In genomic region chr10:2208106-2208505, GRCh38 we compare ENCODE assay signal across 23 cellular contexts.
"Had no signal": no experiment of that assay in that cellular context is flagged by ENCODE, and none has a peak within 500 bp of the region (broad histone marks: within the 10 kb centered on the region; RNA-seq: fewer than 3 reads in every experiment).

No MANE protein-coding gene starts in this region.

- H3K27me3 ChIP-seq: adrenal gland had no signal

- H3K9me3 ChIP-seq: adrenal gland, SJSA1, SK-N-SH had no signal

- H3K36me3 ChIP-seq: adrenal gland, SJSA1 had no signal

- H3K27ac ChIP-seq: adrenal gland, SJSA1 had no signal

- DNase-seq: activated CD4-positive, alpha-beta T cell treated with anti-CD3 and anti-CD28 coated beads, Interleukin-2, amount 10 ng/mL, durations not matched to agents 7 days and 5 days; activated CD4-positive, alpha-beta T cell treated with anti-CD3 and anti-CD28 coated beads, Interleukin-2, amount 50 U/mL, for 48 hours; activated CD8-positive, alpha-beta T cell treated with anti-CD3 and anti-CD28 coated beads, Interleukin-2, amount 10 ng/mL, durations not matched to agents 7 days and 5 days; activated gamma-delta T cell treated with Interleukin-2 at 50 U/mL for 16 hours; activated naive CD4-positive, alpha-beta T cell treated with anti-CD3 and anti-CD28 coated beads for 36 hours; activated T-cell treated with anti-CD3 and anti-CD28 coated beads, Interleukin-2, amount 50 U/mL, for 24 hours; adrenal gland; Kasumi-1; KG1; NCI-H1092 treated with DMSO at 0.1 percent for 48 hours; NCI-H1417; NCI-H146; NCI-H187; NCI-H2029 treated with DMSO at 0.1 percent for 48 hours; NCI-H2107; NCI-H2171; NCI-H510A; NCI-H526; NCI-H748 treated with DMSO at 0.1 percent for 48 hours; SHP77 treated with DMSO at 0.1 percent for 48 hours; SK-N-SH had no signal

- H3K4me1 ChIP-seq: adrenal gland, SJSA1 had no signal

- H3K4me3 ChIP-seq: adrenal gland, SJSA1 had no signal

- FAIRE-seq: TTC549 had no signal
